29 cellular contexts compared by ENCODE assay signal in the genomic region with DNA sequence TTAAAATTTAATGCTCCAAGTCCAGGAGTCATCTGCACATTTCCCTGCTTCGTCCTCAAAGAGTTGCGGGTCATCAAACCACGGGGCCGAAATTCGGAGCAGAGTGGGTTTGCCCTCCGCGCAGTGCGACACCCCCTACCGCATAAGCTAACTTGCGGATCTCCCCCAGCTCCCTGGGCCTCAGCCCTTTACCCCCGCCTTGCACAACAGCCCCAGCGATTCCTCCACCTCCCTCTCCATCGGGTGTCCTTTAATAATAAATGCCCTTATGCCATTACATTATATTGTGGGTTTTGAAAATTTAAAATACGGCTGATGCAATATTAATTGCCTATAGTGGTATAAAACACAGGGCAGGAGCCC. TPM values are rescaled to one million over a fixed set of nuclear protein-coding genes. Genes with fewer than 3 reads are reported as not detected.
"Had no signal": no experiment of that assay in that cellular context is flagged by ENCODE, and none has a peak within 500 bp of the region (broad histone marks: within the 10 kb centered on the region; RNA-seq: fewer than 3 reads in every experiment).

No MANE protein-coding gene starts in this region.

- DNase-seq: hypothalamus; left ventricle myocardium inferior; midbrain; mucosa of descending colon; naive thymus-derived CD8-positive, alpha-beta T cell; nucleus accumbens; pancreas; posterior cingulate gyrus; right cardiac atrium; stimulated activated CD4-positive, alpha-beta T cell treated with anti-CD3 and anti-CD28 coated beads, Interleukin-12 subunit alpha, Interleukin-12 subunit beta, amount 100 ng/mL, for 4 hours; stimulated activated CD4-positive, alpha-beta T cell treated with anti-CD3 and anti-CD28 coated beads, Interleukin-15, amount 100 ng/mL, for 24 hours; stimulated activated CD4-positive, alpha-beta T cell treated with anti-CD3 and anti-CD28 coated beads, Interleukin-2, amount 100 ng/mL, for 24 hours; stimulated activated CD4-positive, alpha-beta T cell treated with anti-CD3 and anti-CD28 coated beads, Interleukin-4, amount 100 ng/mL, for 1 hour; stimulated activated naive CD4-positive, alpha-beta T cell; tibial artery; trophoblast cell; upper lobe of right lung had no signal

- FAIRE-seq: pancreas, urothelium cell line had no signal

- H3K9me3 ChIP-seq: left ventricle myocardium inferior, mucosa of descending colon, pancreas, prostate gland, suprapubic skin, thoracic aorta, tibial artery, upper lobe of right lung had no signal

- H3K27ac Mint-ChIP-seq: memory B cell; nephron; stimulated activated naive CD8-positive, alpha-beta T cell treated with anti-CD3 and anti-CD28 coated beads, Interleukin-15, Interleukin-2, amounts not matched to agents 100 ng/mL and 50 ng/mL, for 24 hours had no signal

- H3K4me3 Mint-ChIP-seq: memory B cell; naive thymus-derived CD8-positive, alpha-beta T cell; nephron; neural crest cell; stimulated activated naive CD8-positive, alpha-beta T cell treated with anti-CD3 and anti-CD28 coated beads, Interleukin-15, Interleukin-2, amounts not matched to agents 100 ng/mL and 50 ng/mL, for 24 hours had no signal

- H3K27ac ChIP-seq: left ventricle myocardium inferior, pancreas, prostate gland, skin epidermis, suprapubic skin, thoracic aorta, tibial artery, upper lobe of right lung had no signal

- H3K9me3 Mint-ChIP-seq: memory B cell, neural crest cell had no signal

- H3K36me3 ChIP-seq: left ventricle myocardium inferior, pancreas, prostate gland, suprapubic skin, thoracic aorta, tibial artery, upper lobe of right lung had no signal

- ATAC-seq: mucosa of descending colon; naive thymus-derived CD8-positive, alpha-beta T cell; pancreas; right cardiac atrium; sciatic nerve; upper lobe of right lung had no signal

- H3K4me1 ChIP-seq: prostate gland had no signal

- H3K4me3 ChIP-seq: left ventricle myocardium inferior, mucosa of descending colon, pancreas, prostate gland, skin epidermis, suprapubic skin, thoracic aorta, tibial artery, upper lobe of right lung had no signal

RNA-seq across cellular contexts. Expression of gene POU4F3, which starts 3.9 kb away (rescaled TPM):
- total RNA-seq: kidney epithelial cell, left ventricle myocardium inferior, mesenteric fat pad, mucosa of descending colon, pancreas, prostate gland, sciatic nerve, thoracic aorta, upper lobe of right lung had no signal
- polyA plus RNA-seq: pancreas, right cardiac atrium had no signal
